ENCODE assay signal across 1 cellular context in the genomic region with DNA sequence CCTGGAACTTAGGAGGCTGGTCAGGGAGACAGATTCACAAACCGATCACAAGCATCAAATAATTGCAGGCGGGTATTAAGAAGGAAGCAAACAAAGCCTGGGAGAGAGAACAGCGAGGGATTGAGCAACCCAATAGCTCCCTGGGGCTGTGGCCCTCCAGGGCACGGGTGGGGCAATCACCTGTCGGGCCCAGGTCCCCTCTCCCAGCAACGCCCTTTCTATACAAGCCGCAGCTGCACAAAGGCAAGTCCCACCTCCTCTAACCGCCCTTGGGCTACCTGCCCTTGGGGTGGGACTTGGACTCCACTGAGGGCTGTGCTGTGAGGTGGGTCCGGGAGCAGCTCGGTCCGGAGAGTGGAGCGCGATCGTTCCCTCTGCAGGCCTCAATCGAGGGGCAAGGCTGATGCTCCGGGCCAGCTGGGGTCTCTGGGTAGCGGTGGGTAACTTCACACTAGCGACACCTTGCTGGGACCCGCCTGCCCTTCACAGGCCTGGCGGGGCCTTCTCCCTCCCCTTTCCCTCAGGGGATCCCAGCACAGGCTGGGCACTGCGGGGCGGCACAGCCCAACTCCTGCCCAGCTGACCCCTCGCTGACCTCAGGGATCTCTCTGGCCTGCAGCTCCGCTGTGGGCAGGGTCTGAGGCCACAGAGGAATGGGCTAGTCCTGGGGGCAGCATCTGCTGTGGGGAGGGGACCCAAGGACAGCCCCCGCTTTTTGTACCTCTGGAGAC.
TF ChIP-seq lines count a peak whose summit lies in the region.

No MANE protein-coding gene starts in this region.

TF ChIP-seq in HepG2, 621 proteins besides CTCF, POLR2A, EP300 and RAD21 (continues in another document):
- no peak for TF ChIP-seq SYNCRIP (IDR thresholded peaks at IDR 0.05; ENCODE audit: insufficient read depth, low read depth, low read length)
- TF ChIP-seq HOXA9 (CRISPR knock-in tag; IDR thresholded peaks at IDR 0.05; ENCODE audit: borderline replicate concordance), result no peak
- no peak for TF ChIP-seq MTF1 (CRISPR knock-in tag; IDR thresholded peaks at IDR 0.05)
- no peak for TF ChIP-seq MLLT10 (CRISPR knock-in tag; IDR thresholded peaks at IDR 0.05)
- no peak for TF ChIP-seq HOXA7 (CRISPR knock-in tag; IDR thresholded peaks at IDR 0.05)
- no peak for TF ChIP-seq AKAP8 (CRISPR knock-in tag; IDR thresholded peaks at IDR 0.05)
- 0 out of 2 replicates have a peak, but pooled peaks have one; percentile 19 for TF ChIP-seq RBFOX2 (IDR thresholded peaks at IDR 0.05; ENCODE audit: low read depth, low read length)
- no peak for TF ChIP-seq HMGA1 (CRISPR knock-in tag; conservative IDR thresholded peaks at IDR 0.05)
- TF ChIP-seq NR2F2 (IDR thresholded peaks at IDR 0.05; ENCODE audit: borderline replicate concordance, low read depth), result no peak
- TF ChIP-seq, protein P1, sequence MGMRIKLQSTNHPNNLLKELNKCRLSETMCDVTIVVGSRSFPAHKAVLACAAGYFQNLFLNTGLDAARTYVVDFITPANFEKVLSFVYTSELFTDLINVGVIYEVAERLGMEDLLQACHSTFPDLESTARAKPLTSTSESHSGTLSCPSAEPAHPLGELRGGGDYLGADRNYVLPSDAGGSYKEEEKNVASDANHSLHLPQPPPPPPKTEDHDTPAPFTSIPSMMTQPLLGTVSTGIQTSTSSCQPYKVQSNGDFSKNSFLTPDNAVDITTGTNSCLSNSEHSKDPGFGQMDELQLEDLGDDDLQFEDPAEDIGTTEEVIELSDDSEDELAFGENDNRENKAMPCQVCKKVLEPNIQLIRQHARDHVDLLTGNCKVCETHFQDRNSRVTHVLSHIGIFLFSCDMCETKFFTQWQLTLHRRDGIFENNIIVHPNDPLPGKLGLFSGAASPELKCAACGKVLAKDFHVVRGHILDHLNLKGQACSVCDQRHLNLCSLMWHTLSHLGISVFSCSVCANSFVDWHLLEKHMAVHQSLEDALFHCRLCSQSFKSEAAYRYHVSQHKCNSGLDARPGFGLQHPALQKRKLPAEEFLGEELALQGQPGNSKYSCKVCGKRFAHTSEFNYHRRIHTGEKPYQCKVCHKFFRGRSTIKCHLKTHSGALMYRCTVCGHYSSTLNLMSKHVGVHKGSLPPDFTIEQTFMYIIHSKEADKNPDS (CRISPR knock-in tag; IDR thresholded peaks at IDR 0.05), result no peak
- TF ChIP-seq, protein P2, sequence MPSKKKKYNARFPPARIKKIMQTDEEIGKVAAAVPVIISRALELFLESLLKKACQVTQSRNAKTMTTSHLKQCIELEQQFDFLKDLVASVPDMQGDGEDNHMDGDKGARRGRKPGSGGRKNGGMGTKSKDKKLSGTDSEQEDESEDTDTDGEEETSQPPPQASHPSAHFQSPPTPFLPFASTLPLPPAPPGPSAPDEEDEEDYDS (CRISPR knock-in tag; IDR thresholded peaks at IDR 0.05), result no peak
- peak; percentile 46 for TF ChIP-seq AGO2 (optimal IDR thresholded peaks at IDR 0.05; ENCODE audit: low read depth, low read length)
- 0 out of 2 replicates have a peak, but pooled peaks have one; percentile 5 for TF ChIP-seq KMT2B (CRISPR knock-in tag; IDR thresholded peaks at IDR 0.05)
- TF ChIP-seq PCBP1 (IDR thresholded peaks at IDR 0.05; ENCODE audit: borderline replicate concordance, low read depth, low read length), result 0 out of 2 replicates have a peak, but pooled peaks have one; percentile 43
- TF ChIP-seq, protein P3, sequence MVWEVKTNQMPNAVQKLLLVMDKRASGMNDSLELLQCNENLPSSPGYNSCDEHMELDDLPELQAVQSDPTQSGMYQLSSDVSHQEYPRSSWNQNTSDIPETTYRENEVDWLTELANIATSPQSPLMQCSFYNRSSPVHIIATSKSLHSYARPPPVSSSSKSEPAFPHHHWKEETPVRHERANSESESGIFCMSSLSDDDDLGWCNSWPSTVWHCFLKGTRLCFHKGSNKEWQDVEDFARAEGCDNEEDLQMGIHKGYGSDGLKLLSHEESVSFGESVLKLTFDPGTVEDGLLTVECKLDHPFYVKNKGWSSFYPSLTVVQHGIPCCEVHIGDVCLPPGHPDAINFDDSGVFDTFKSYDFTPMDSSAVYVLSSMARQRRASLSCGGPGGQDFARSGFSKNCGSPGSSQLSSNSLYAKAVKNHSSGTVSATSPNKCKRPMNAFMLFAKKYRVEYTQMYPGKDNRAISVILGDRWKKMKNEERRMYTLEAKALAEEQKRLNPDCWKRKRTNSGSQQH (CRISPR knock-in tag; IDR thresholded peaks at IDR 0.05; ENCODE audit: low read depth), result no peak
- 0 out of 2 replicates have a peak, but pooled peaks have one; percentile 35 for TF ChIP-seq ZNF572 (CRISPR knock-in tag; IDR thresholded peaks at IDR 0.05)
- no peak for TF ChIP-seq ZNF550 (CRISPR knock-in tag; IDR thresholded peaks at IDR 0.05; ENCODE audit: borderline replicate concordance)
- TF ChIP-seq ZNF10 (CRISPR knock-in tag; IDR thresholded peaks at IDR 0.05; ENCODE audit: borderline replicate concordance, low read depth), result no peak
- peak; percentile 27; the same call in 1 of the 2 replicates for TF ChIP-seq ZFY (CRISPR knock-in tag; IDR thresholded peaks at IDR 0.05)
- TF ChIP-seq CBFB (CRISPR knock-in tag; IDR thresholded peaks at IDR 0.05), result 0 out of 2 replicates have a peak, but pooled peaks have one; percentile 7
- TF ChIP-seq HOXD1 (CRISPR knock-in tag; IDR thresholded peaks at IDR 0.05), result no peak
- no peak for TF ChIP-seq MBD4 (IDR thresholded peaks at IDR 0.05; ENCODE audit: borderline replicate concordance, low read length)
- TF ChIP-seq PHF21A (CRISPR knock-in tag; IDR thresholded peaks at IDR 0.05), result peak; percentile 15; the same call in 1 of the 2 replicates
- TF ChIP-seq, protein P4, sequence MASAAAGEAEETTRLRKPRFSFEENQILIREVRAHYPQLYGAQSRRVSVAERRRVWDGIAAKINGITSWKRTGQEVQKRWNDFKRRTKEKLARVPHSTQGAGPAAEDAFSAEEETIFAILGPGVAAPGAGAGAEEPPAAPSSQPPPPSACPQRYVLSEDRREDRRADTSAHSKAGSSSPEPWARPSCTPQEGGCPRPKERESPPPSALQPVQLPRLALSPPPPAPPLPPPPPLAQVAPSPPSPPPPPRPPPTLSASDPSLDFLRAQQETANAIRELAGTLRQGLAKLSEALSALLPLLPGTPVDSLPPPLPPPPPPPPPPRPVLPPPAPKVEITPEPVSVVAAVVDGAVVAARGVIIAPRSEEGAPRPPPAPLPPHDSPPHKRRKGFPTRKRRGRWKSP (CRISPR knock-in tag; IDR thresholded peaks at IDR 0.05), result 0 out of 2 replicates have a peak, but pooled peaks have one; percentile 42
- 0 out of 2 replicates have a peak, but pooled peaks have one; percentile 17 for TF ChIP-seq HOXA3 (CRISPR knock-in tag; IDR thresholded peaks at IDR 0.05)
- no peak for TF ChIP-seq ONECUT2 (CRISPR knock-in tag; IDR thresholded peaks at IDR 0.05)
- peak; percentile 11; the same call in 1 of the 2 replicates for TF ChIP-seq NRL (CRISPR knock-in tag; IDR thresholded peaks at IDR 0.05; ENCODE audit: borderline replicate concordance)
- TF ChIP-seq, protein P5, sequence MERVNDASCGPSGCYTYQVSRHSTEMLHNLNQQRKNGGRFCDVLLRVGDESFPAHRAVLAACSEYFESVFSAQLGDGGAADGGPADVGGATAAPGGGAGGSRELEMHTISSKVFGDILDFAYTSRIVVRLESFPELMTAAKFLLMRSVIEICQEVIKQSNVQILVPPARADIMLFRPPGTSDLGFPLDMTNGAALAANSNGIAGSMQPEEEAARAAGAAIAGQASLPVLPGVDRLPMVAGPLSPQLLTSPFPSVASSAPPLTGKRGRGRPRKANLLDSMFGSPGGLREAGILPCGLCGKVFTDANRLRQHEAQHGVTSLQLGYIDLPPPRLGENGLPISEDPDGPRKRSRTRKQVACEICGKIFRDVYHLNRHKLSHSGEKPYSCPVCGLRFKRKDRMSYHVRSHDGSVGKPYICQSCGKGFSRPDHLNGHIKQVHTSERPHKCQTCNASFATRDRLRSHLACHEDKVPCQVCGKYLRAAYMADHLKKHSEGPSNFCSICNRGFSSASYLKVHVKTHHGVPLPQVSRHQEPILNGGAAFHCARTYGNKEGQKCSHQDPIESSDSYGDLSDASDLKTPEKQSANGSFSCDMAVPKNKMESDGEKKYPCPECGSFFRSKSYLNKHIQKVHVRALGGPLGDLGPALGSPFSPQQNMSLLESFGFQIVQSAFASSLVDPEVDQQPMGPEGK (CRISPR knock-in tag; IDR thresholded peaks at IDR 0.05), result peak; percentile 21; the same call in 1 of the 2 replicates
- TF ChIP-seq, protein P6, sequence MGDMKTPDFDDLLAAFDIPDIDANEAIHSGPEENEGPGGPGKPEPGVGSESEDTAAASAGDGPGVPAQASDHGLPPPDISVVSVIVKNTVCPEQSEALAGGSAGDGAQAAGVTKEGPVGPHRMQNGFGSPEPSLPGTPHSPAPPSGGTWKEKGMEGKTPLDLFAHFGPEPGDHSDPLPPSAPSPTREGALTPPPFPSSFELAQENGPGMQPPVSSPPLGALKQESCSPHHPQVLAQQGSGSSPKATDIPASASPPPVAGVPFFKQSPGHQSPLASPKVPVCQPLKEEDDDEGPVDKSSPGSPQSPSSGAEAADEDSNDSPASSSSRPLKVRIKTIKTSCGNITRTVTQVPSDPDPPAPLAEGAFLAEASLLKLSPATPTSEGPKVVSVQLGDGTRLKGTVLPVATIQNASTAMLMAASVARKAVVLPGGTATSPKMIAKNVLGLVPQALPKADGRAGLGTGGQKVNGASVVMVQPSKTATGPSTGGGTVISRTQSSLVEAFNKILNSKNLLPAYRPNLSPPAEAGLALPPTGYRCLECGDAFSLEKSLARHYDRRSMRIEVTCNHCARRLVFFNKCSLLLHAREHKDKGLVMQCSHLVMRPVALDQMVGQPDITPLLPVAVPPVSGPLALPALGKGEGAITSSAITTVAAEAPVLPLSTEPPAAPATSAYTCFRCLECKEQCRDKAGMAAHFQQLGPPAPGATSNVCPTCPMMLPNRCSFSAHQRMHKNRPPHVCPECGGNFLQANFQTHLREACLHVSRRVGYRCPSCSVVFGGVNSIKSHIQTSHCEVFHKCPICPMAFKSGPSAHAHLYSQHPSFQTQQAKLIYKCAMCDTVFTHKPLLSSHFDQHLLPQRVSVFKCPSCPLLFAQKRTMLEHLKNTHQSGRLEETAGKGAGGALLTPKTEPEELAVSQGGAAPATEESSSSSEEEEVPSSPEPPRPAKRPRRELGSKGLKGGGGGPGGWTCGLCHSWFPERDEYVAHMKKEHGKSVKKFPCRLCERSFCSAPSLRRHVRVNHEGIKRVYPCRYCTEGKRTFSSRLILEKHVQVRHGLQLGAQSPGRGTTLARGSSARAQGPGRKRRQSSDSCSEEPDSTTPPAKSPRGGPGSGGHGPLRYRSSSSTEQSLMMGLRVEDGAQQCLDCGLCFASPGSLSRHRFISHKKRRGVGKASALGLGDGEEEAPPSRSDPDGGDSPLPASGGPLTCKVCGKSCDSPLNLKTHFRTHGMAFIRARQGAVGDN (CRISPR knock-in tag; IDR thresholded peaks at IDR 0.05), result peak; percentile 29; the same call in 1 of the 2 replicates
- TF ChIP-seq, protein P7, sequence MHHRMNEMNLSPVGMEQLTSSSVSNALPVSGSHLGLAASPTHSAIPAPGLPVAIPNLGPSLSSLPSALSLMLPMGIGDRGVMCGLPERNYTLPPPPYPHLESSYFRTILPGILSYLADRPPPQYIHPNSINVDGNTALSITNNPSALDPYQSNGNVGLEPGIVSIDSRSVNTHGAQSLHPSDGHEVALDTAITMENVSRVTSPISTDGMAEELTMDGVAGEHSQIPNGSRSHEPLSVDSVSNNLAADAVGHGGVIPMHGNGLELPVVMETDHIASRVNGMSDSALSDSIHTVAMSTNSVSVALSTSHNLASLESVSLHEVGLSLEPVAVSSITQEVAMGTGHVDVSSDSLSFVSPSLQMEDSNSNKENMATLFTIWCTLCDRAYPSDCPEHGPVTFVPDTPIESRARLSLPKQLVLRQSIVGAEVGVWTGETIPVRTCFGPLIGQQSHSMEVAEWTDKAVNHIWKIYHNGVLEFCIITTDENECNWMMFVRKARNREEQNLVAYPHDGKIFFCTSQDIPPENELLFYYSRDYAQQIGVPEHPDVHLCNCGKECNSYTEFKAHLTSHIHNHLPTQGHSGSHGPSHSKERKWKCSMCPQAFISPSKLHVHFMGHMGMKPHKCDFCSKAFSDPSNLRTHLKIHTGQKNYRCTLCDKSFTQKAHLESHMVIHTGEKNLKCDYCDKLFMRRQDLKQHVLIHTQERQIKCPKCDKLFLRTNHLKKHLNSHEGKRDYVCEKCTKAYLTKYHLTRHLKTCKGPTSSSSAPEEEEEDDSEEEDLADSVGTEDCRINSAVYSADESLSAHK (CRISPR knock-in tag; IDR thresholded peaks at IDR 0.05; ENCODE audit: borderline replicate concordance), result 0 out of 2 replicates have a peak, but pooled peaks have one; percentile 41
- peak; percentile 73 for TF ChIP-seq CEBPG (CRISPR knock-in tag; IDR thresholded peaks at IDR 0.05)
- TF ChIP-seq, protein P8, sequence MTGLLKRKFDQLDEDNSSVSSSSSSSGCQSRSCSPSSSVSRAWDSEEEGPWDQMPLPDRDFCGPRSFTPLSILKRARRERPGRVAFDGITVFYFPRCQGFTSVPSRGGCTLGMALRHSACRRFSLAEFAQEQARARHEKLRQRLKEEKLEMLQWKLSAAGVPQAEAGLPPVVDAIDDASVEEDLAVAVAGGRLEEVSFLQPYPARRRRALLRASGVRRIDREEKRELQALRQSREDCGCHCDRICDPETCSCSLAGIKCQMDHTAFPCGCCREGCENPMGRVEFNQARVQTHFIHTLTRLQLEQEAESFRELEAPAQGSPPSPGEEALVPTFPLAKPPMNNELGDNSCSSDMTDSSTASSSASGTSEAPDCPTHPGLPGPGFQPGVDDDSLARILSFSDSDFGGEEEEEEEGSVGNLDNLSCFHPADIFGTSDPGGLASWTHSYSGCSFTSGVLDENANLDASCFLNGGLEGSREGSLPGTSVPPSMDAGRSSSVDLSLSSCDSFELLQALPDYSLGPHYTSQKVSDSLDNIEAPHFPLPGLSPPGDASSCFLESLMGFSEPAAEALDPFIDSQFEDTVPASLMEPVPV (CRISPR knock-in tag; IDR thresholded peaks at IDR 0.05), result no peak
- TF ChIP-seq ZNF75D (CRISPR knock-in tag; IDR thresholded peaks at IDR 0.05; ENCODE audit: borderline replicate concordance), result no peak
- TF ChIP-seq, protein P9, sequence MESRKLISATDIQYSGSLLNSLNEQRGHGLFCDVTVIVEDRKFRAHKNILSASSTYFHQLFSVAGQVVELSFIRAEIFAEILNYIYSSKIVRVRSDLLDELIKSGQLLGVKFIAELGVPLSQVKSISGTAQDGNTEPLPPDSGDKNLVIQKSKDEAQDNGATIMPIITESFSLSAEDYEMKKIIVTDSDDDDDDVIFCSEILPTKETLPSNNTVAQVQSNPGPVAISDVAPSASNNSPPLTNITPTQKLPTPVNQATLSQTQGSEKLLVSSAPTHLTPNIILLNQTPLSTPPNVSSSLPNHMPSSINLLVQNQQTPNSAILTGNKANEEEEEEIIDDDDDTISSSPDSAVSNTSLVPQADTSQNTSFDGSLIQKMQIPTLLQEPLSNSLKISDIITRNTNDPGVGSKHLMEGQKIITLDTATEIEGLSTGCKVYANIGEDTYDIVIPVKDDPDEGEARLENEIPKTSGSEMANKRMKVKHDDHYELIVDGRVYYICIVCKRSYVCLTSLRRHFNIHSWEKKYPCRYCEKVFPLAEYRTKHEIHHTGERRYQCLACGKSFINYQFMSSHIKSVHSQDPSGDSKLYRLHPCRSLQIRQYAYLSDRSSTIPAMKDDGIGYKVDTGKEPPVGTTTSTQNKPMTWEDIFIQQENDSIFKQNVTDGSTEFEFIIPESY (CRISPR knock-in tag; IDR thresholded peaks at IDR 0.05), result peak; percentile 76
- TF ChIP-seq ZNF781 (CRISPR knock-in tag; IDR thresholded peaks at IDR 0.05; ENCODE audit: borderline replicate concordance, not compliant biosample characterization), result peak; percentile 78
- peak; percentile 69; the same call in 1 of the 2 replicates for TF ChIP-seq BRD4 (CRISPR knock-in tag; IDR thresholded peaks at IDR 0.05)
